In genomic region chr12:28866296-28866695, GRCh38 we compare ENCODE assay signal across 33 cellular contexts.
"Had no signal": no experiment of that assay in that cellular context is flagged by ENCODE, and none has a peak within 500 bp of the region (broad histone marks: within the 10 kb centered on the region; RNA-seq: fewer than 3 reads in every experiment).

No MANE protein-coding gene starts in this region.

- H3K27ac ChIP-seq: adrenal gland, cardiac muscle cell, VCaP had no signal

- H3K4me1 ChIP-seq: adrenal gland had no signal

- H3K27me3 Mint-ChIP-seq: activated B cell treated with CpG ODN at 0.5 μM for 24 hours; activated CD4-positive, alpha-beta T cell treated with anti-CD3 and anti-CD28 coated beads, Interleukin-2, amount 10 ng/mL, durations not matched to agents 24 days and 14 days had no signal

- DNase-seq: activated B cell treated with CpG ODN at 0.5 μM for 24 hours; activated CD4-positive, alpha-beta memory T cell treated with anti-CD3 and anti-CD28 coated beads for 36 hours; activated CD4-positive, alpha-beta T cell treated with anti-CD3 and anti-CD28 coated beads for 4 hours; activated CD4-positive, alpha-beta T cell treated with anti-CD3 and anti-CD28 coated beads, Interleukin-2, amount 10 ng/mL, durations not matched to agents 24 days and 14 days; activated CD4-positive, alpha-beta T cell treated with anti-CD3 and anti-CD28 coated beads, Interleukin-2, amount 50 U/mL, for 1 hour; activated CD4-positive, alpha-beta T cell treated with anti-CD3 and anti-CD28 coated beads, Interleukin-2, amount 50 U/mL, for 4 hours; activated CD4-positive, CD25-positive, alpha-beta regulatory T cell treated with anti-CD3 and anti-CD28 coated beads, Interleukin-2, amount 50 U/mL, for 72 hours; activated CD8-positive, alpha-beta memory T cell treated with anti-CD3 and anti-CD28 coated beads, Interleukin-2, amount 50 U/mL, for 4 hours; activated CD8-positive, alpha-beta T cell treated with anti-CD3 and anti-CD28 coated beads for 36 hours; activated effector memory CD4-positive, alpha-beta T cell treated with anti-CD3 and anti-CD28 coated beads, Interleukin-2, amount 50 U/mL, for 16 hours; activated gamma-delta T cell treated with Interleukin-2 at 50 U/mL for 16 hours; activated naive CD4-positive, alpha-beta T cell; activated naive CD4-positive, alpha-beta T cell treated with anti-CD3 and anti-CD28 coated beads for 36 hours; activated naive CD4-positive, alpha-beta T cell treated with anti-CD3 and anti-CD28 coated beads, Interleukin-2, amount 50 U/mL, for 16 hours; activated naive CD8-positive, alpha-beta T cell treated with anti-CD3 and anti-CD28 coated beads for 36 hours; activated T-cell treated with anti-CD3 and anti-CD28 coated beads for 4 hours; activated T-cell treated with anti-CD3 and anti-CD28 coated beads, Interleukin-2, amount 50 U/mL, for 1 hour; activated T-cell treated with anti-CD3 and anti-CD28 coated beads, Interleukin-2, amount 50 U/mL, for 4 hours; activated T-cell treated with anti-CD3 and anti-CD28 coated beads, Interleukin-2, amount 50 U/mL, for 72 hours; adrenal gland; amniotic stem cell; aorta; T-cell; T-helper 17 cell had no signal

- H3K36me3 Mint-ChIP-seq: activated CD4-positive, alpha-beta memory T cell treated with anti-CD3 and anti-CD28 coated beads for 36 hours; activated naive CD8-positive, alpha-beta T cell treated with anti-CD3 and anti-CD28 coated beads for 36 hours; brain; T-cell had no signal

- H3K9me3 Mint-ChIP-seq: activated B cell treated with CpG ODN at 0.5 μM for 24 hours; activated CD4-positive, alpha-beta memory T cell treated with anti-CD3 and anti-CD28 coated beads for 36 hours; activated CD4-positive, alpha-beta T cell treated with anti-CD3 and anti-CD28 coated beads, Interleukin-2, amount 10 ng/mL, durations not matched to agents 24 days and 14 days; activated CD8-positive, alpha-beta T cell treated with anti-CD3 and anti-CD28 coated beads for 36 hours; activated naive CD4-positive, alpha-beta T cell treated with anti-CD3 and anti-CD28 coated beads for 36 hours; activated naive CD8-positive, alpha-beta T cell treated with anti-CD3 and anti-CD28 coated beads for 36 hours; activated T-cell treated with anti-CD3 and anti-CD28 coated beads, Interleukin-2, amount 50 U/mL, for 4 hours; activated T-cell treated with anti-CD3 and anti-CD28 coated beads, Interleukin-2, amount 50 U/mL, for 72 hours; activated T-helper 1 cell treated with anti-CD3 and anti-CD28 coated beads, Interleukin-12 subunit alpha, Interleukin-12 subunit beta, Interleukin-2, Interleukin-4 antibody, amounts not matched to agents 30 ng/mL and 10 ng/mL and 1 ng/mL, durations not matched to agents 14 hours and 24 hours and 36 hours; brain; T-cell had no signal

- H3K4me3 ChIP-seq: adrenal gland, cardiac muscle cell had no signal

- H3K9me3 ChIP-seq: adrenal gland had no signal

- ATAC-seq: activated CD8-positive, alpha-beta T cell treated with anti-CD3 and anti-CD28 coated beads for 36 hours; activated naive CD4-positive, alpha-beta T cell treated with anti-CD3 and anti-CD28 coated beads, Interleukin-2, amount 50 U/mL, for 72 hours; activated T-cell treated with anti-CD3 and anti-CD28 coated beads, Interleukin-2, amount 50 U/mL, for 4 hours; activated T-cell treated with anti-CD3 and anti-CD28 coated beads, Interleukin-2, amount 50 U/mL, for 72 hours; activated T-helper 17 cell treated with anti-CD3 and anti-CD28 coated beads, Interleukin-2, amount 50 U/mL, for 72 hours; T-cell; T-helper 17 cell had no signal

- H3K36me3 ChIP-seq: adrenal gland, cardiac muscle cell had no signal

- H3K27ac Mint-ChIP-seq: activated B cell treated with CpG ODN at 0.5 μM for 24 hours; activated CD4-positive, alpha-beta memory T cell treated with anti-CD3 and anti-CD28 coated beads for 36 hours; activated CD4-positive, alpha-beta T cell treated with anti-CD3 and anti-CD28 coated beads, Interleukin-2, amount 10 ng/mL, durations not matched to agents 24 days and 14 days; activated CD8-positive, alpha-beta T cell treated with anti-CD3 and anti-CD28 coated beads for 36 hours; activated naive CD4-positive, alpha-beta T cell treated with anti-CD3 and anti-CD28 coated beads for 36 hours; activated naive CD4-positive, alpha-beta T cell treated with anti-CD3 and anti-CD28 coated beads, Interleukin-2, amount 50 U/mL, for 72 hours; activated naive CD8-positive, alpha-beta T cell treated with anti-CD3 and anti-CD28 coated beads for 36 hours; activated T-cell treated with anti-CD3 and anti-CD28 coated beads, Interleukin-2, amount 50 U/mL, for 72 hours; activated T-helper 1 cell treated with anti-CD3 and anti-CD28 coated beads, Interleukin-12 subunit alpha, Interleukin-12 subunit beta, Interleukin-2, Interleukin-4 antibody, amounts not matched to agents 30 ng/mL and 10 ng/mL and 1 ng/mL, durations not matched to agents 14 hours and 24 hours and 36 hours; activated T-helper 17 cell treated with anti-CD3 and anti-CD28 coated beads, Interleukin-2, amount 50 U/mL, for 72 hours; brain; T-cell; T-helper 17 cell had no signal

- FAIRE-seq: bronchial epithelial cell, TTC549 had no signal

- H3K27me3 ChIP-seq: adrenal gland, cardiac muscle cell had no signal

- H3K4me3 Mint-ChIP-seq: activated B cell treated with CpG ODN at 0.5 μM for 24 hours; activated CD4-positive, alpha-beta memory T cell treated with anti-CD3 and anti-CD28 coated beads for 36 hours; activated CD4-positive, alpha-beta T cell treated with anti-CD3 and anti-CD28 coated beads, Interleukin-2, amount 10 ng/mL, durations not matched to agents 24 days and 14 days; activated CD8-positive, alpha-beta T cell treated with anti-CD3 and anti-CD28 coated beads for 36 hours; activated naive CD4-positive, alpha-beta T cell treated with anti-CD3 and anti-CD28 coated beads for 36 hours; activated naive CD8-positive, alpha-beta T cell treated with anti-CD3 and anti-CD28 coated beads for 36 hours; activated T-cell treated with anti-CD3 and anti-CD28 coated beads, Interleukin-2, amount 50 U/mL, for 4 hours; activated T-cell treated with anti-CD3 and anti-CD28 coated beads, Interleukin-2, amount 50 U/mL, for 72 hours; activated T-helper 1 cell treated with anti-CD3 and anti-CD28 coated beads, Interleukin-12 subunit alpha, Interleukin-12 subunit beta, Interleukin-2, Interleukin-4 antibody, amounts not matched to agents 30 ng/mL and 10 ng/mL and 1 ng/mL, durations not matched to agents 14 hours and 24 hours and 36 hours; activated T-helper 17 cell treated with anti-CD3 and anti-CD28 coated beads, Interleukin-2, amount 50 U/mL, for 72 hours; brain; central memory CD8-positive, alpha-beta T cell; T-cell; T-helper 17 cell had no signal

- H3K4me1 Mint-ChIP-seq: activated B cell treated with CpG ODN at 0.5 μM for 24 hours; activated CD4-positive, alpha-beta T cell treated with anti-CD3 and anti-CD28 coated beads, Interleukin-2, amount 10 ng/mL, durations not matched to agents 24 days and 14 days; activated naive CD8-positive, alpha-beta T cell treated with anti-CD3 and anti-CD28 coated beads for 36 hours; activated T-helper 17 cell treated with anti-CD3 and anti-CD28 coated beads, Interleukin-2, amount 50 U/mL, for 72 hours; brain; central memory CD8-positive, alpha-beta T cell; T-cell; T-helper 17 cell had no signal
